Comparison of ENCODE assay signal across 15 cellular contexts in the genomic region with DNA sequence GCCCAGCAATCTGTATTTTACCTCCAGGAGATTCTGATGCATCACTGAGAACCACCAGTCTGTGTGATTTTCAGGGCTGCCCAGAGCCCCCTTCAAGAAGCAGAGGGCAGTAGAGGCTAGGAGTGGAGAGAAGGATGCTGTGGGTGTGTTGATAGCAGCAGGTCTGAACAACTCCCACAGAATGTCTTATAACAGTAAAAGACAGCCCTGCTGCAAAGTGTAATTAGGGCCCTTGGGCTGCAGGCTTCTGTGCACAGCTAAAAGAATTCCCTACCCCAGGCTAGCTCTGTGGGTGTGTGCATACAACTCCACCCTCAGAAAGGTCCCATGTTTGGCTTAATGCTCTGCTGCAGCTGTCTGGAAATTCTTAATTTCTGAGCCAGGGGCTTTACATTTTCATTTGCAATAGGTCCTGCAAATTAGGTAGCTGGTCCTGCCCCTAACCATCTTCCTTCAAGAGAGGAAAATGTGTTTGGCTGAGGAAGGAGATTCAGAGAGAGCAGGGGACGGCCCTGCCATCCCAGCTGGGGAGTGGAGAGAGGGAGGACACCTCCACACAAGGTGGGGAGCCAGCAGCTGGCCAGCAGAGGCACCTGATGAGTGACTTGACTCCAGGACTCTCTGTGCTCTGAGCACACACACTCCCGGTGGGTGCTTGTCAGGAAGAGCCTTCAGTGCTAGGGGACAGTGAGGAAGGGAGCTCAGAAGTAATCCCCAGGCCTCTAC. TPM values are rescaled to one million over a fixed set of nuclear protein-coding genes. Genes with fewer than 3 reads are reported as not detected.
DNase-seq lines count a peak whose midpoint lies in the region; ATAC-seq, FAIRE-seq and TF ChIP-seq lines count a peak whose summit lies in the region.
"Had no signal": no experiment of that assay in that cellular context is flagged by ENCODE, and none has a peak within 500 bp of the region (broad histone marks: within the 10 kb centered on the region; RNA-seq: fewer than 3 reads in every experiment).

No MANE protein-coding gene starts in this region.

- H3K79me2 ChIP-seq in mammary epithelial cell (ENCODE audit: insufficient read depth, low read length), result no peaks in the 10 kb centered on the region

- peaks cover 12% of the 10 kb centered on the region for H3K4me1 ChIP-seq in mammary epithelial cell (ENCODE audit: insufficient read depth, low read length)
- H3K4me1 ChIP-seq: adrenal gland had no signal

- CTCF ChIA-PET in mammary epithelial cell (lab: Charles Lee; ENCODE audit: low non-redundant PET), result no interaction called here
- CTCF ChIA-PET in CD4-positive, alpha-beta T cell (lab: Charles Lee), result no interaction called here

- dilution Hi-C loops in mammary epithelial cell (cut with HindIII; ENCODE audit: low sequenced_read_pairs), result loop anchor here (25.0 kb wide), 1 partner anchor 548 kb away; the partner anchor contains the start of genes ANAPC13 and CEP63

- ATAC-seq in left lobe of liver, result no peak
- ATAC-seq in HG03565 (IDR thresholded peaks at IDR 0.05; ENCODE audit: unreplicated experiment), result no peak
- no peak for ATAC-seq in CD4-positive, alpha-beta T cell (ENCODE audit: poor library complexity)

- BruUV-seq in mammary epithelial cell (replicated peaks; lab: Mats Ljungman, UMichigan), result no TSS peak

- H3K4me1 Mint-ChIP-seq in CD4-positive, alpha-beta T cell (ENCODE audit: low read depth), result peaks cover 8% of the 10 kb centered on the region

- H3K27me3 Mint-ChIP-seq in CD4-positive, alpha-beta T cell, result no peaks in the 10 kb centered on the region

- POLR2A ChIA-PET in CD4-positive, alpha-beta T cell (lab: Charles Lee), result no interaction called here

- H3K4me3 Mint-ChIP-seq in CD4-positive, alpha-beta T cell, result no peak overlapping the region
- H3K4me3 Mint-ChIP-seq: CD14-positive monocyte; immature natural killer cell; stimulated activated naive CD8-positive, alpha-beta T cell treated with anti-CD3 and anti-CD28 coated beads, Interleukin-15, Interleukin-2, amounts not matched to agents 100 ng/mL and 50 ng/mL, for 24 hours had no signal

- H3K4me2 ChIP-seq in mammary epithelial cell (ENCODE audit: insufficient read depth, low read depth, low read length), result no peak overlapping the region

- H3K9me3 Mint-ChIP-seq in CD4-positive, alpha-beta T cell, result no peaks in the 10 kb centered on the region
- H3K9me3 Mint-ChIP-seq: CD14-positive monocyte; immature natural killer cell; stimulated activated naive CD8-positive, alpha-beta T cell treated with anti-CD3 and anti-CD28 coated beads, Interleukin-15, Interleukin-2, amounts not matched to agents 100 ng/mL and 50 ng/mL, for 24 hours had no signal

- no peak for FAIRE-seq in HTR-8/SVneo (lab: Jason Lieb, UNC)

- TF ChIP-seq CTCF in mammary epithelial cell (conservative IDR thresholded peaks at IDR 0.05 in 1 of 2, IDR thresholded peaks at IDR 0.05 in 1 of 2; ENCODE audit: extremely low read depth in 1 of 2, insufficient read depth in 1 of 2, low read depth in 1 of 2, low read length in 2 of 2), result peak; percentile 46 to 70
- no peak for TF ChIP-seq CTCF in CD4-positive, alpha-beta T cell (IDR thresholded peaks at IDR 0.05)

- no peak overlapping the region for H3K27ac ChIP-seq in mammary epithelial cell (ENCODE audit: insufficient read depth, low read depth, low read length)
- H3K27ac ChIP-seq in CD4-positive, alpha-beta T cell (ENCODE audit: low read depth, low read length), result no peak overlapping the region
- H3K27ac ChIP-seq: adrenal gland had no signal

- no peaks in the 10 kb centered on the region for H3K36me3 Mint-ChIP-seq in CD4-positive, alpha-beta T cell (ENCODE audit: low read depth)
- H3K36me3 Mint-ChIP-seq: CD14-positive monocyte, immature natural killer cell had no signal

- no peak overlapping the region for H3K27ac Mint-ChIP-seq in CD4-positive, alpha-beta T cell
- H3K27ac Mint-ChIP-seq: CD14-positive monocyte; immature natural killer cell; stimulated activated naive CD8-positive, alpha-beta T cell treated with anti-CD3 and anti-CD28 coated beads, Interleukin-15, Interleukin-2, amounts not matched to agents 100 ng/mL and 50 ng/mL, for 24 hours had no signal

- WGBS in mammary epithelial cell (ENCODE audit: low coverage, missing lambda C conversion rate), result 52% methylated on average over 2 of the region's 2 CpGs

- in situ Hi-C loops in mammary epithelial cell (cut with MboI; ENCODE audit: low sequenced_read_pairs in 2 of 2), result loop anchor here (25.0 kb wide), 5 partner anchors 273 to 1202 kb away; partner anchors contain the start of genes ANAPC13 (in 1 of the 2) and CEP63 (in 1 of the 2)

- no peak overlapping the region for H3K4me3 ChIP-seq in mammary epithelial cell (replicated peaks in 1 of 3; ENCODE audit: insufficient read depth in 1 of 3, low read depth in 2 of 3, low read length in 3 of 3)
- H3K4me3 ChIP-seq: adrenal gland had no signal

- no peak overlapping the region for H2AFZ ChIP-seq in mammary epithelial cell (ENCODE audit: low read depth, low read length)

- intact Hi-C loops in mammary epithelial cell (cut with micrococcal nuclease), result loop anchor here (1.0 to 10.0 kb wide), 3 partner anchors 100 to 436 kb away; partner anchors contain the start of gene AMOTL2
- intact Hi-C loops in CD4-positive, alpha-beta T cell (cut with DNase I, micrococcal nuclease), result no loop called here

- H3K36me3 ChIP-seq in mammary epithelial cell (ENCODE audit: insufficient read depth, low read length), result no peaks in the 10 kb centered on the region
- H3K36me3 ChIP-seq: adrenal gland had no signal

- DNase-seq in Ammon's horn (ENCODE audit: low spot score) (peak; percentile 30), HTR-8/SVneo (ENCODE audit: insufficient read length, low spot score) (peak; percentile 40), mammary epithelial cell (peak; percentile 60), left lobe of liver (ENCODE audit: low spot score) (peak; percentile 31), HuH-7.5 (ENCODE audit: low spot score) (no peak), NCI-H2107 (lab: John Stamatoyannopoulos, UW) (no peak)
- DNase-seq in CD4-positive, alpha-beta T cell, result no peak
- DNase-seq: erythroblast; immature natural killer cell; NK-92 treated with Interleukin-12 subunit alpha and Interleukin-12 subunit beta, amount 100 ng/mL, for 24 hours; T-helper 1 cell had no signal

- H3K9ac ChIP-seq in mammary epithelial cell (ENCODE audit: insufficient read depth, low read length), result no peak overlapping the region

- H4K20me1 ChIP-seq in mammary epithelial cell (ENCODE audit: insufficient read depth, low read length), result no peaks in the 10 kb centered on the region

- no peaks in the 10 kb centered on the region for H3K9me3 ChIP-seq in mammary epithelial cell (replicated peaks; ENCODE audit: insufficient read depth, low read length)
- H3K9me3 ChIP-seq in CD4-positive, alpha-beta T cell (ENCODE audit: control insufficient read depth, low read length), result no peaks in the 10 kb centered on the region
- H3K9me3 ChIP-seq: adrenal gland had no signal

- peaks cover 17% of the 10 kb centered on the region for H3K27me3 ChIP-seq in mammary epithelial cell (ENCODE audit: insufficient read depth, low read length)
- no peaks in the 10 kb centered on the region for H3K27me3 ChIP-seq in CD4-positive, alpha-beta T cell (ENCODE audit: control insufficient read depth, insufficient read depth, low read length)
- H3K27me3 ChIP-seq: adrenal gland had no signal

RNA-seq across cellular contexts. Expression of gene RAB6B, which starts 43.3 kb away (rescaled TPM):
- total RNA-seq in mammary epithelial cell (1 to 10 TPM; 4.1 to 5.3 TPM), left lobe of liver (0.35 TPM)
- 2.0 TPM for polyA plus RNA-seq in mammary epithelial cell
- 13.8 TPM for polyA minus RNA-seq in mammary epithelial cell
- total RNA-seq in CD4-positive, alpha-beta T cell, result not detected

Comparison
In these comparisons a context has a peak if more than half of its experiments do, and no peak if none do; other contexts are left out.
1. DNase-seq: peak in Ammon's horn (single experiment), HTR-8/SVneo (single experiment), mammary epithelial cell (single experiment) and left lobe of liver (single experiment); none in HuH-7.5 (single experiment), CD4-positive, alpha-beta T cell (0 of 10) and NCI-H2107 (single experiment).